In the genomic region with DNA sequence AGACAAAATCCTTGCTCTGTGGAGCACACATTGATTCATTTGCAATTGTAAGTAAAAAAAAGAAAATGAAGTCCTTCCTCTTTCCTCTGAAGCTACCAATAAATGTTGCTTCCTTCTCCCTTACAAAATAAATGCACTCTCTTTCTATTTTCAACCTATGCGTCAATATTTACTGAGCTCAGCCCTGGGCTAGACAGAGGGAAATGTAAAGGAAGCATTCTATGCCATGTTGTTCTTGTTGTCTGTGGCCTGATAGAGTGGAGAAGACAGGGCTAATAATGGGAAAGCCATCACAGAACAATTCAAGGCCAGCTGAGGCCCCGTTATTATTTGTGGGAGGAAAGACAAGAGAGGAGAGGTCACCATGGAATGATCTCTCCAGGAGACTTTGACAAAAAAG, we compare ENCODE assay signal across 1 cellular context.
TF ChIP-seq lines count a peak whose summit lies in the region.

No MANE protein-coding gene starts in this region.

TF ChIP-seq in HepG2, 621 proteins besides CTCF, POLR2A, EP300 and RAD21 (continued from another document):
- TF ChIP-seq TBX2 (CRISPR knock-in tag; IDR thresholded peaks at IDR 0.05; ENCODE audit: borderline replicate concordance) (0 out of 2 replicates have a peak, but pooled peaks have one; percentile 8), RARA (CRISPR knock-in tag; IDR thresholded peaks at IDR 0.05) (peak; percentile 72), MEF2D (CRISPR knock-in tag; IDR thresholded peaks at IDR 0.05) (peak; percentile 71), HNF4A (CRISPR knock-in tag; IDR thresholded peaks at IDR 0.05) (0 out of 2 replicates have a peak, but pooled peaks have one; percentile 6), ZNF333 (CRISPR knock-in tag; IDR thresholded peaks at IDR 0.05; ENCODE audit: borderline replicate concordance) (no peak), NR2F6 (IDR thresholded peaks at IDR 0.05) (peak; percentile 26; the same call in 1 of the 2 replicates), NR2F6 (CRISPR knock-in tag; IDR thresholded peaks at IDR 0.05) (no peak), CCDC6 (CRISPR knock-in tag; IDR thresholded peaks at IDR 0.05) (0 out of 2 replicates have a peak, but pooled peaks have one; percentile 13), HMGA1 (CRISPR knock-in tag; conservative IDR thresholded peaks at IDR 0.05) (no peak), KDM3A (CRISPR knock-in tag; IDR thresholded peaks at IDR 0.05; ENCODE audit: low read depth) (no peak), ZKSCAN8 (CRISPR knock-in tag; IDR thresholded peaks at IDR 0.05; ENCODE audit: borderline replicate concordance) (no peak), ZNF615 (CRISPR knock-in tag; IDR thresholded peaks at IDR 0.05; ENCODE audit: borderline replicate concordance) (no peak), TP53 (CRISPR knock-in tag; conservative IDR thresholded peaks at IDR 0.05) (no peak), ZNF703 (CRISPR knock-in tag; IDR thresholded peaks at IDR 0.05; ENCODE audit: borderline replicate concordance) (no peak), SOX13 (IDR thresholded peaks at IDR 0.05) (0 out of 2 replicates have a peak, but pooled peaks have one; percentile 35), SOX13 (CRISPR knock-in tag; conservative IDR thresholded peaks at IDR 0.05 in 1 of 2, IDR thresholded peaks at IDR 0.05 in 1 of 2) (peak in 1 of 2 experiments; percentile 84; a peak in 2 of 4 replicates), SKI (IDR thresholded peaks at IDR 0.05; ENCODE audit: partially characterized antibody) (peak; percentile 68), ELF4 (CRISPR knock-in tag; IDR thresholded peaks at IDR 0.05; ENCODE audit: borderline replicate concordance) (peak; percentile 29; the same call in 1 of the 2 replicates), FOXP1 (IDR thresholded peaks at IDR 0.05) (no peak), FOXP1 (CRISPR knock-in tag; IDR thresholded peaks at IDR 0.05) (peak; percentile 64; the same call in 1 of the 2 replicates), TCF7 (IDR thresholded peaks at IDR 0.05; ENCODE audit: low read depth) (peak; percentile 53; the same call in 1 of the 2 replicates), ZNF556 (CRISPR knock-in tag; IDR thresholded peaks at IDR 0.05; ENCODE audit: borderline replicate concordance) (no peak), STAG1 (CRISPR knock-in tag; IDR thresholded peaks at IDR 0.05) (no peak), DPF2 (CRISPR knock-in tag; IDR thresholded peaks at IDR 0.05; ENCODE audit: borderline replicate concordance, low read depth) (0 out of 2 replicates have a peak, but pooled peaks have one; percentile 11), ZFP90 (CRISPR knock-in tag; IDR thresholded peaks at IDR 0.05; ENCODE audit: borderline replicate concordance) (no peak), DR1 (CRISPR knock-in tag; IDR thresholded peaks at IDR 0.05) (no peak), ZNF672 (CRISPR knock-in tag; IDR thresholded peaks at IDR 0.05) (no peak), ZC3H4 (CRISPR knock-in tag; IDR thresholded peaks at IDR 0.05; ENCODE audit: borderline replicate concordance) (no peak), ZNF292 (CRISPR knock-in tag; IDR thresholded peaks at IDR 0.05; ENCODE audit: borderline replicate concordance, low read depth) (no peak), ZSCAN20 (CRISPR knock-in tag; IDR thresholded peaks at IDR 0.05; ENCODE audit: borderline replicate concordance) (0 out of 2 replicates have a peak, but pooled peaks have one; percentile 25), GABPA (IDR thresholded peaks at IDR 0.05; ENCODE audit: low read depth, low read length) (no peak), GABPA (CRISPR knock-in tag; IDR thresholded peaks at IDR 0.05; ENCODE audit: low read depth) (0 out of 2 replicates have a peak, but pooled peaks have one; percentile 1), ZSCAN21 (CRISPR knock-in tag; IDR thresholded peaks at IDR 0.05; ENCODE audit: borderline replicate concordance) (no peak), PLRG1 (conservative IDR thresholded peaks at IDR 0.05) (no peak), ZNF547 (CRISPR knock-in tag; IDR thresholded peaks at IDR 0.05) (0 out of 2 replicates have a peak, but pooled peaks have one; percentile 38)
- TF ChIP-seq, protein P1, sequence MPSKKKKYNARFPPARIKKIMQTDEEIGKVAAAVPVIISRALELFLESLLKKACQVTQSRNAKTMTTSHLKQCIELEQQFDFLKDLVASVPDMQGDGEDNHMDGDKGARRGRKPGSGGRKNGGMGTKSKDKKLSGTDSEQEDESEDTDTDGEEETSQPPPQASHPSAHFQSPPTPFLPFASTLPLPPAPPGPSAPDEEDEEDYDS (CRISPR knock-in tag; IDR thresholded peaks at IDR 0.05): no peak
- TF ChIP-seq, protein P2, sequence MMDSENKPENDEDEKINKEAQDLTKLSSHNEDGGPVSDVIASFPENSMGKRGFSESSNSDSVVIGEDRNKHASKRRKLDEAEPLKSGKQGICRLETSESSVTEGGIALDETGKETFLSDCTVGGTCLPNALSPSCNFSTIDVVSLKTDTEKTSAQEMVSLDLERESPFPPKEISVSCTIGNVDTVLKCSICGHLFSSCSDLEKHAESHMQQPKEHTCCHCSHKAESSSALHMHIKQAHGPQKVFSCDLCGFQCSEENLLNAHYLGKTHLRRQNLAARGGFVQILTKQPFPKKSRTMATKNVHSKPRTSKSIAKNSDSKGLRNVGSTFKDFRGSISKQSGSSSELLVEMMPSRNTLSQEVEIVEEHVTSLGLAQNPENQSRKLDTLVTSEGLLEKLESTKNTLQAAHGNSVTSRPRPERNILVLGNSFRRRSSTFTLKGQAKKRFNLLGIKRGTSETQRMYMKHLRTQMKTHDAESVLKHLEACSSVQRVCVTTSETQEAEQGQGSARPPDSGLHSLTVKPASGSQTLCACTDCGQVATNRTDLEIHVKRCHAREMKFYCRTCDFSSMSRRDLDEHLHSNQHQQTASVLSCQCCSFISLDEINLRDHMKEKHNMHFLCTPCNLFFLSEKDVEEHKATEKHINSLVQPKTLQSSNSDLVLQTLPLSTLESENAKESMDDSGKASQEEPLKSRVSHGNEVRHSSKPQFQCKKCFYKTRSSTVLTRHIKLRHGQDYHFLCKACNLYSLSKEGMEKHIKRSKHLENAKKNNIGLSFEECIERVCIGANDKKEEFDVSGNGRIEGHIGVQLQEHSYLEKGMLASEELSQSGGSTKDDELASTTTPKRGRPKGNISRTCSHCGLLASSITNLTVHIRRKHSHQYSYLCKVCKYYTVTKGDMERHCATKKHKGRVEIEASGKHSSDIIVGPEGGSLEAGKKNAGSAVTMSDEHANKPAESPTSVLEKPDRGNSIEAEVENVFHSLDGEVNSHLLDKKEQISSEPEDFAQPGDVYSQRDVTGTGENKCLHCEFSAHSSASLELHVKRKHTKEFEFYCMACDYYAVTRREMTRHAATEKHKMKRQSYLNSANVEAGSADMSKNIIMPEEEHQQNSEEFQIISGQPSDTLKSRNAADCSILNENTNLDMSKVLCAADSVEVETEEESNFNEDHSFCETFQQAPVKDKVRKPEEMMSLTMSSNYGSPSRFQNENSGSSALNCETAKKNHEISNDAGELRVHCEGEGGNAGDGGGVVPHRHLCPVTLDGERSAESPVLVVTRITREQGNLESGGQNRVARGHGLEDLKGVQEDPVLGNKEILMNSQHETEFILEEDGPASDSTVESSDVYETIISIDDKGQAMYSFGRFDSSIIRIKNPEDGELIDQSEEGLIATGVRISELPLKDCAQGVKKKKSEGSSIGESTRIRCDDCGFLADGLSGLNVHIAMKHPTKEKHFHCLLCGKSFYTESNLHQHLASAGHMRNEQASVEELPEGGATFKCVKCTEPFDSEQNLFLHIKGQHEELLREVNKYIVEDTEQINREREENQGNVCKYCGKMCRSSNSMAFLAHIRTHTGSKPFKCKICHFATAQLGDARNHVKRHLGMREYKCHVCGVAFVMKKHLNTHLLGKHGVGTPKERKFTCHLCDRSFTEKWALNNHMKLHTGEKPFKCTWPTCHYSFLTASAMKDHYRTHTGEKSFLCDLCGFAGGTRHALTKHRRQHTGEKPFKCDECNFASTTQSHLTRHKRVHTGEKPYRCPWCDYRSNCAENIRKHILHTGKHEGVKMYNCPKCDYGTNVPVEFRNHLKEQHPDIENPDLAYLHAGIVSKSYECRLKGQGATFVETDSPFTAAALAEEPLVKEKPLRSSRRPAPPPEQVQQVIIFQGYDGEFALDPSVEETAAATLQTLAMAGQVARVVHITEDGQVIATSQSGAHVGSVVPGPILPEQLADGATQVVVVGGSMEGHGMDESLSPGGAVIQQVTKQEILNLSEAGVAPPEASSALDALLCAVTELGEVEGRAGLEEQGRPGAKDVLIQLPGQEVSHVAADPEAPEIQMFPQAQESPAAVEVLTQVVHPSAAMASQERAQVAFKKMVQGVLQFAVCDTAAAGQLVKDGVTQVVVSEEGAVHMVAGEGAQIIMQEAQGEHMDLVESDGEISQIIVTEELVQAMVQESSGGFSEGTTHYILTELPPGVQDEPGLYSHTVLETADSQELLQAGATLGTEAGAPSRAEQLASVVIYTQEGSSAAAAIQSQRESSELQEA (CRISPR knock-in tag; IDR thresholded peaks at IDR 0.05; ENCODE audit: not compliant biosample characterization): no peak
- TF ChIP-seq, protein P3, sequence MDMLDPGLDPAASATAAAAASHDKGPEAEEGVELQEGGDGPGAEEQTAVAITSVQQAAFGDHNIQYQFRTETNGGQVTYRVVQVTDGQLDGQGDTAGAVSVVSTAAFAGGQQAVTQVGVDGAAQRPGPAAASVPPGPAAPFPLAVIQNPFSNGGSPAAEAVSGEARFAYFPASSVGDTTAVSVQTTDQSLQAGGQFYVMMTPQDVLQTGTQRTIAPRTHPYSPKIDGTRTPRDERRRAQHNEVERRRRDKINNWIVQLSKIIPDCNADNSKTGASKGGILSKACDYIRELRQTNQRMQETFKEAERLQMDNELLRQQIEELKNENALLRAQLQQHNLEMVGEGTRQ (IDR thresholded peaks at IDR 0.05; ENCODE audit: low read depth, low read length): no peak
- TF ChIP-seq, protein P3 (CRISPR knock-in tag; IDR thresholded peaks at IDR 0.05; ENCODE audit: borderline replicate concordance): no peak
- TF ChIP-seq, protein P4, sequence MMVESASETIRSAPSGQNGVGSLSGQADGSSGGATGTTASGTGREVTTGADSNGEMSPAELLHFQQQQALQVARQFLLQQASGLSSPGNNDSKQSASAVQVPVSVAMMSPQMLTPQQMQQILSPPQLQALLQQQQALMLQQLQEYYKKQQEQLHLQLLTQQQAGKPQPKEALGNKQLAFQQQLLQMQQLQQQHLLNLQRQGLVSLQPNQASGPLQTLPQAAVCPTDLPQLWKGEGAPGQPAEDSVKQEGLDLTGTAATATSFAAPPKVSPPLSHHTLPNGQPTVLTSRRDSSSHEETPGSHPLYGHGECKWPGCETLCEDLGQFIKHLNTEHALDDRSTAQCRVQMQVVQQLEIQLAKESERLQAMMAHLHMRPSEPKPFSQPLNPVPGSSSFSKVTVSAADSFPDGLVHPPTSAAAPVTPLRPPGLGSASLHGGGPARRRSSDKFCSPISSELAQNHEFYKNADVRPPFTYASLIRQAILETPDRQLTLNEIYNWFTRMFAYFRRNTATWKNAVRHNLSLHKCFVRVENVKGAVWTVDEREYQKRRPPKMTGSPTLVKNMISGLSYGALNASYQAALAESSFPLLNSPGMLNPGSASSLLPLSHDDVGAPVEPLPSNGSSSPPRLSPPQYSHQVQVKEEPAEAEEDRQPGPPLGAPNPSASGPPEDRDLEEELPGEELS (CRISPR knock-in tag; IDR thresholded peaks at IDR 0.05): peak; percentile 69
- TF ChIP-seq, protein P5, sequence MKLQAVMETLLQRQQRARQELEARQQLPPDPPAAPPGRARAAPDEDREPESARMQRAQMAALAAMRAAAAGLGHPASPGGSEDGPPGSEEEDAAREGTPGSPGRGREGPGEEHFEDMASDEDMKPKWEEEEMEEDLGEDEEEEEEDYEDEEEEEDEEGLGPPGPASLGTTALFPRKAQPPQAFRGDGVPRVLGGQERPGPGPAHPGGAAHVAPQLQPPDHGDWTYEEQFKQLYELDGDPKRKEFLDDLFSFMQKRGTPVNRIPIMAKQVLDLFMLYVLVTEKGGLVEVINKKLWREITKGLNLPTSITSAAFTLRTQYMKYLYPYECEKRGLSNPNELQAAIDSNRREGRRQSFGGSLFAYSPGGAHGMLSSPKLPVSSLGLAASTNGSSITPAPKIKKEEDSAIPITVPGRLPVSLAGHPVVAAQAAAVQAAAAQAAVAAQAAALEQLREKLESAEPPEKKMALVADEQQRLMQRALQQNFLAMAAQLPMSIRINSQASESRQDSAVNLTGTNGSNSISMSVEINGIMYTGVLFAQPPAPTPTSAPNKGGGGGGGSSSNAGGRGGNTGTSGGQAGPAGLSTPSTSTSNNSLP (IDR thresholded peaks at IDR 0.05; ENCODE audit: low read depth, low read length): 0 out of 2 replicates have a peak, but pooled peaks have one; percentile 20
- TF ChIP-seq, protein P6, sequence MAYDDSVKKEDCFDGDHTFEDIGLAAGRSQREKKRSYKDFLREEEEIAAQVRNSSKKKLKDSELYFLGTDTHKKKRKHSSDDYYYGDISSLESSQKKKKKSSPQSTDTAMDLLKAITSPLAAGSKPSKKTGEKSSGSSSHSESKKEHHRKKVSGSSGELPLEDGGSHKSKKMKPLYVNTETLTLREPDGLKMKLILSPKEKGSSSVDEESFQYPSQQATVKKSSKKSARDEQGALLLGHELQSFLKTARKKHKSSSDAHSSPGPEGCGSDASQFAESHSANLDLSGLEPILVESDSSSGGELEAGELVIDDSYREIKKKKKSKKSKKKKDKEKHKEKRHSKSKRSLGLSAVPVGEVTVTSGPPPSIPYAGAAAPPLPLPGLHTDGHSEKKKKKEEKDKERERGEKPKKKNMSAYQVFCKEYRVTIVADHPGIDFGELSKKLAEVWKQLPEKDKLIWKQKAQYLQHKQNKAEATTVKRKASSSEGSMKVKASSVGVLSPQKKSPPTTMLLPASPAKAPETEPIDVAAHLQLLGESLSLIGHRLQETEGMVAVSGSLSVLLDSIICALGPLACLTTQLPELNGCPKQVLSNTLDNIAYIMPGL (CRISPR knock-in tag; IDR thresholded peaks at IDR 0.05; ENCODE audit: borderline replicate concordance in 1 of 2, low read depth in 1 of 2): no peak
